ENCODE assay signal across 22 cellular contexts in the genomic region with DNA sequence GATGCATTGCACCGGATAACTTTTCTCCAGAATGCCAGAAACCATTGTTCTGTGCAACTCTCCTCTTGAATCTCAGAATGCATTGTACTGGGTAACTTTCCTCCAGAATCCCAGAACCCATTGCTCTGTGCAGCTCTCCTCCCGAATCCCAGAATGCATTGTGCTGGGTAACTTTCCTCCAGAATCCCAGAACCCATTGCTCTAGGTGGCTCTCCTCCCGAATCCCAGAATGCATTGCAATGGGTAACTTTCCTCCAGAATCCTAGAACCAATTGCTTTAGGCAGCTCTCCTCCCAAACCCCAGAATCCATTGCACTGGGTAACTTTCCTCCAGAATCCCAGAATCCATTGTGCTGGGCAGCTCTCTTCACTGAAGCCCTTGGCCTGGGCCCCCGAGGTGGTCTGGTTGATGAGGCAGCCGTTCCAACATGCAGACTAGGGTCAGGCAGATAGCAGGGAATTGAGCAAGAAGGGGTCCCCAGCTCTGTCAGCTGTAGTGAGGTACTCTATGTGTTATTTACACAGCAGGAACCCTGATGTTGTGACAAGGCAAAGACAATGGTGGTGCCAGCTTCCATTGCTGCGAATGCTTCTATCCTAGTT. TPM values are rescaled to one million over a fixed set of nuclear protein-coding genes. Genes with fewer than 3 reads are reported as not detected.
A peak's percentile ranks its signal among the peaks of the same experiment; 100 is the strongest.
DNase-seq lines count a peak whose midpoint lies in the region; ATAC-seq and TF ChIP-seq lines count a peak whose summit lies in the region.
"Had no signal": no experiment of that assay in that cellular context is flagged by ENCODE, and none has a peak within 500 bp of the region (broad histone marks: within the 10 kb centered on the region; RNA-seq: fewer than 3 reads in every experiment).

No MANE protein-coding gene starts in this region.

- peaks cover 32% of the 10 kb centered on the region for H3K36me3 ChIP-seq in mammary epithelial cell (ENCODE audit: insufficient read depth, low read length)
- H3K36me3 ChIP-seq in stomach: peaks cover 39 to 94% (median 68%) of the 10 kb centered on the region in 4 donors
- H3K36me3 ChIP-seq in ascending aorta: peaks cover 60 to 77% of the 10 kb centered on the region in 2 donors
- H3K36me3 ChIP-seq: neural progenitor cell had no signal

- H3K4me2 ChIP-seq in mammary epithelial cell (ENCODE audit: insufficient read depth, low read depth, low read length): no peak overlapping the region
- H3K4me2 ChIP-seq: neural progenitor cell had no signal

- TF ChIP-seq CTCF in MCF 10A (IDR thresholded peaks at IDR 0.05; ENCODE audit: unreplicated experiment) (no peak), mammary epithelial cell (conservative IDR thresholded peaks at IDR 0.05 in 1 of 2, IDR thresholded peaks at IDR 0.05 in 1 of 2; ENCODE audit: extremely low read depth in 1 of 2, insufficient read depth in 1 of 2, low read depth in 1 of 2, low read length in 2 of 2) (no peak), HFFc6 (IDR thresholded peaks at IDR 0.05) (no peak), stomach (IDR thresholded peaks at IDR 0.05) (no peak), ascending aorta (IDR thresholded peaks at IDR 0.05) (no peak)

- CTCF ChIA-PET in MCF 10A (lab: Yijun Ruan, JAX): interaction anchor here (0.6 to 2.1 kb wide), 4 partner anchors 13 to 698 kb away, joined by 3 to 8 read pairs (median 4); no protein-coding TSS in a partner anchor
- CTCF ChIA-PET in mammary epithelial cell (lab: Charles Lee; ENCODE audit: low non-redundant PET): no interaction called here

- H3K9me3 Mint-ChIP-seq in MCF 10A (ENCODE audit: unreplicated experiment) (no peaks in the 10 kb centered on the region), HFFc6 (no peaks in the 10 kb centered on the region)
- H3K9me3 Mint-ChIP-seq in effector memory CD8-positive, alpha-beta T cell: no peaks in the 10 kb centered on the region
- H3K9me3 Mint-ChIP-seq: neural progenitor cell had no signal

- in situ Hi-C loops in mammary epithelial cell (cut with MboI; ENCODE audit: low sequenced_read_pairs in 2 of 2): loop anchor here in 1 of 2 donors (10.0 kb wide), 1 partner anchor 697 kb away; no protein-coding TSS in a partner anchor

- 88% methylated on average over 6 of the region's 6 CpGs for WGBS in mammary epithelial cell (ENCODE audit: low coverage, missing lambda C conversion rate)
- WGBS in stomach, 5 donors: 74 to 85% (median 83%) methylated on average over 6 of the region's 6 CpGs

- dilution Hi-C loops in mammary epithelial cell (cut with HindIII; ENCODE audit: low sequenced_read_pairs): loop anchor here (25.0 kb wide), 1 partner anchor 690 kb away; no protein-coding TSS in a partner anchor

- H3K9ac ChIP-seq in mammary epithelial cell (ENCODE audit: insufficient read depth, low read length): no peak overlapping the region
- H3K9ac ChIP-seq: neural progenitor cell had no signal

- peak overlapping the region; percentile 46 for H3K4me3 Mint-ChIP-seq in MCF 10A (ENCODE audit: unreplicated experiment)
- peak overlapping the region; percentile 22; the same call in 1 of the 2 replicates for H3K4me3 Mint-ChIP-seq in HFFc6
- H3K4me3 Mint-ChIP-seq in effector memory CD8-positive, alpha-beta T cell: peak overlapping the region; percentile 49 to 56
- H3K4me3 Mint-ChIP-seq: neural progenitor cell had no signal

- H4K20me1 ChIP-seq in mammary epithelial cell (ENCODE audit: insufficient read depth, low read length): peaks cover 3% of the 10 kb centered on the region

- no peak overlapping the region for H3K27ac ChIP-seq in mammary epithelial cell (ENCODE audit: insufficient read depth, low read depth, low read length)
- H3K27ac ChIP-seq in stomach: peak overlapping the region in 3 of 5 donors; percentile 11 to 98 (median 29)
- peak overlapping the region in 1 of 2 donors; percentile 18 for H3K27ac ChIP-seq in ascending aorta
- H3K27ac ChIP-seq: epithelial cell of prostate, foreskin keratinocyte, neural progenitor cell had no signal

- BruUV-seq in MCF 10A (replicated peaks; lab: Mats Ljungman, UMichigan): no TSS peak
- BruUV-seq in mammary epithelial cell (replicated peaks; lab: Mats Ljungman, UMichigan): no TSS peak

- no peak overlapping the region for H2AFZ ChIP-seq in mammary epithelial cell (ENCODE audit: low read depth, low read length)
- H2AFZ ChIP-seq: neural progenitor cell had no signal

- no peak overlapping the region for H3K4me3 ChIP-seq in mammary epithelial cell (replicated peaks in 1 of 3; ENCODE audit: insufficient read depth in 1 of 3, low read depth in 2 of 3, low read length in 3 of 3)
- peak overlapping the region in 1 of 4 donors; percentile 72 for H3K4me3 ChIP-seq in stomach
- peak overlapping the region in 1 of 2 donors; percentile 96 for H3K4me3 ChIP-seq in ascending aorta
- H3K4me3 ChIP-seq: neural progenitor cell had no signal

- no peaks in the 10 kb centered on the region for H3K27me3 ChIP-seq in mammary epithelial cell (ENCODE audit: insufficient read depth, low read length)
- no peaks in the 10 kb centered on the region for H3K27me3 ChIP-seq in stomach
- H3K27me3 ChIP-seq in ascending aorta: no peaks in the 10 kb centered on the region
- H3K27me3 ChIP-seq: foreskin keratinocyte, neural progenitor cell had no signal

- H3K4me1 ChIP-seq in mammary epithelial cell (ENCODE audit: insufficient read depth, low read length) (peaks cover 77% of the 10 kb centered on the region), stomach (peaks cover 89 to 100% (median 97%) of the 10 kb centered on the region in 4 donors), ascending aorta (peaks cover 19 to 80% of the 10 kb centered on the region in 2 donors)

- ATAC-seq in effector memory CD8-positive, alpha-beta T cell (replicated peaks): no peak
- no peak for ATAC-seq in HG02763 (IDR thresholded peaks at IDR 0.05; ENCODE audit: unreplicated experiment)
- ATAC-seq: foreskin keratinocyte, HCT116, right cardiac atrium had no signal

- no peaks in the 10 kb centered on the region for H3K36me3 Mint-ChIP-seq in MCF 10A (ENCODE audit: insufficient read depth, unreplicated experiment)
- H3K36me3 Mint-ChIP-seq in HFFc6 (ENCODE audit: low read depth): peaks cover 43% of the 10 kb centered on the region
- H3K36me3 Mint-ChIP-seq in effector memory CD8-positive, alpha-beta T cell (ENCODE audit: insufficient read depth): peaks cover 67% of the 10 kb centered on the region

- H3K4me1 Mint-ChIP-seq in MCF 10A (ENCODE audit: insufficient read depth, unreplicated experiment): peaks cover 49% of the 10 kb centered on the region
- peaks cover 11% of the 10 kb centered on the region for H3K4me1 Mint-ChIP-seq in HFFc6 (ENCODE audit: low read depth)
- H3K4me1 Mint-ChIP-seq in effector memory CD8-positive, alpha-beta T cell (ENCODE audit: low read depth in 2 of 2): peaks cover 64 to 72% of the 10 kb centered on the region in 2 donors

- no peak for TF ChIP-seq POLR2A in stomach (IDR thresholded peaks at IDR 0.05)

- POLR2A ChIA-PET in MCF 10A (lab: Yijun Ruan, JAX): interaction anchor here (0.7 to 5.2 kb wide), 14 partner anchors 9 to 697 kb away, joined by 3 to 42 read pairs (median 6); a partner anchor contains a TSS

- H3K27me3 Mint-ChIP-seq in MCF 10A (ENCODE audit: insufficient read depth, unreplicated experiment): no peaks in the 10 kb centered on the region
- H3K27me3 Mint-ChIP-seq in HFFc6 (ENCODE audit: insufficient read depth): peaks cover 7% of the 10 kb centered on the region
- H3K27me3 Mint-ChIP-seq in effector memory CD8-positive, alpha-beta T cell: no peaks in the 10 kb centered on the region

- H3K79me2 ChIP-seq in mammary epithelial cell (ENCODE audit: insufficient read depth, low read length): peaks cover 97% of the 10 kb centered on the region

- H3K9me3 ChIP-seq in mammary epithelial cell (replicated peaks; ENCODE audit: insufficient read depth, low read length): no peaks in the 10 kb centered on the region
- no peaks in the 10 kb centered on the region for H3K9me3 ChIP-seq in stomach
- no peaks in the 10 kb centered on the region for H3K9me3 ChIP-seq in ascending aorta

- intact Hi-C loops in MCF 10A (cut with micrococcal nuclease) (no loop called here), mammary epithelial cell (cut with micrococcal nuclease) (no loop called here), stomach (cut with DNase I; ENCODE audit: low total_unique reads) (no loop called here), ascending aorta (cut with DNase I) (no loop called here)

- TF ChIP-seq EP300 in stomach (IDR thresholded peaks at IDR 0.05): no peak

- DNase-seq in MCF 10A (ENCODE audit: unreplicated experiment) (no peak), mammary epithelial cell (no peak), HFFc6 (no peak), stomach (no peak), ascending aorta (ENCODE audit: low spot score in 2 of 2) (no peak)
- no peak for DNase-seq in effector memory CD8-positive, alpha-beta T cell
- no peak for DNase-seq in stimulated activated naive CD4-positive, alpha-beta T cell (lab: John Stamatoyannopoulos, UW)
- DNase-seq: activated gamma-delta T cell treated with Interleukin-2 at 50 U/mL for 16 hours; AML-193; cortex of kidney; foreskin keratinocyte; KG1; left cardiac atrium; NCI-H1048; NCI-H2029 treated with DMSO at 0.1 percent for 48 hours; NCI-H446 treated with DMSO at 0.1 percent for 48 hours; stimulated activated CD4-positive, alpha-beta T cell treated with anti-CD3 and anti-CD28 coated beads, Interleukin-2, amount 100 ng/mL, for 24 hours had no signal

- H3K27ac Mint-ChIP-seq in MCF 10A (ENCODE audit: low read depth, unreplicated experiment) (peak overlapping the region; percentile 32), HFFc6 (peak overlapping the region; percentile 40)
- H3K27ac Mint-ChIP-seq in effector memory CD8-positive, alpha-beta T cell: peak overlapping the region; percentile 44 to 72
- H3K27ac Mint-ChIP-seq: neural progenitor cell had no signal

RNA-seq across cellular contexts. Expression of a gene that starts 9.4 kb away (rescaled TPM):
- total RNA-seq in MCF 10A (2022) (122 and 141 TPM in 2 replicates), mammary epithelial cell (10 to 100 TPM; 89.9 to 92.9 TPM), stomach (100 to 1,000 TPM in 3 of 5 donors, 10 to 100 TPM in 2; 50.1 to 227 (median 113) TPM), ascending aorta (185 TPM)
- polyA plus RNA-seq in mammary epithelial cell (30.6 TPM), stomach (10 to 100 TPM; 24.4 to 40.8 (median 27.6) TPM)
- 126 TPM for polyA minus RNA-seq in mammary epithelial cell
- total RNA-seq in HFFc6 (2021; fragmentation: NEBNext Ultra II Directional; extraction: Animal tissue kit (Norgen Biotek cat#: 25700)): 100 to 1,000 TPM in 5 of 6 experiments, 10 to 100 TPM in 1; 90.1 to 128 (median 116) TPM
